ENCODE assay signal across 8 cellular contexts in genomic region chr10:79069325-79070090, GRCh38. TPM values are rescaled to one million over a fixed set of nuclear protein-coding genes. Genes with fewer than 3 reads are reported as not detected.
DNase-seq lines count a peak whose midpoint lies in the region; ATAC-seq and TF ChIP-seq lines count a peak whose summit lies in the region.

No MANE protein-coding gene starts in this region.

- ATAC-seq in DND-41 (ENCODE audit: insufficient read depth, low read depth) (peak; percentile 30), GM21786 (IDR thresholded peaks at IDR 0.05; ENCODE audit: unreplicated experiment) (peak; percentile 3), upper lobe of left lung (ENCODE audit: low FRiP score in 2 of 2) (peak in 1 of 2 donors; percentile 8)
- ATAC-seq in naive thymus-derived CD4-positive, alpha-beta T cell, result peak; percentile 3

- TF ChIP-seq CTCF in DND-41 (IDR thresholded peaks at IDR 0.05; ENCODE audit: borderline replicate concordance, extremely low read depth, low read length, poor library complexity, severe bottlenecking), result no peak
- no peak for TF ChIP-seq CTCF in Loucy (conservative IDR thresholded peaks at IDR 0.05; ENCODE audit: low read length)
- TF ChIP-seq CTCF in upper lobe of left lung (IDR thresholded peaks at IDR 0.05), result peak in 1 of 6 experiments; percentile 17

- CTCF ChIA-PET in naive thymus-derived CD4-positive, alpha-beta T cell (lab: Charles Lee), result interaction anchor here (0.6 kb wide), 1 partner anchor 1118 kb away, joined by 4 read pairs; no protein-coding TSS in a partner anchor

- H4K20me1 ChIP-seq in DND-41 (ENCODE audit: insufficient read depth, low read length), result peaks cover 39% of the 10 kb centered on the region
- H4K20me1 ChIP-seq in Loucy (ENCODE audit: insufficient read depth, low read length, poor library complexity, severe bottlenecking), result peaks cover 50% of the 10 kb centered on the region

- peak overlapping the region; percentile 35 to 74 for H3K4me3 ChIP-seq in DND-41 (ENCODE audit: low read depth in 1 of 2, low read length in 2 of 2)
- H3K4me3 ChIP-seq in Loucy (ENCODE audit: low read length, poor library complexity, severe bottlenecking), result peak overlapping the region; percentile 88
- peak overlapping the region; percentile 75 for H3K4me3 ChIP-seq in esophagus (ENCODE audit: low read depth in 1 of 2, low read length in 2 of 2)
- H3K4me3 ChIP-seq in naive thymus-derived CD4-positive, alpha-beta T cell (ENCODE audit: low read length), result peak overlapping the region; percentile 83
- H3K4me3 ChIP-seq in upper lobe of left lung, result peak overlapping the region; percentile 65 to 92 (median 73)

- peak in 2 of 4 donors; percentile 9 to 29 for TF ChIP-seq POLR2A in upper lobe of left lung (IDR thresholded peaks at IDR 0.05)

- POLR2A ChIA-PET in naive thymus-derived CD4-positive, alpha-beta T cell (lab: Charles Lee), result interaction anchor here (0.5 to 0.9 kb wide), 2 partner anchors 22 to 1122 kb away, joined by 3 read pairs; no protein-coding TSS in a partner anchor

- H3K27me3 ChIP-seq in DND-41 (ENCODE audit: insufficient read depth, low read length, poor library complexity), result no peaks in the 10 kb centered on the region
- H3K27me3 ChIP-seq in Loucy (ENCODE audit: insufficient read depth, low read length, poor library complexity, severe bottlenecking), result no peaks in the 10 kb centered on the region
- no peaks in the 10 kb centered on the region for H3K27me3 ChIP-seq in esophagus (ENCODE audit: control insufficient read depth in 1 of 2, insufficient read depth in 2 of 2, low read length in 2 of 2)
- H3K27me3 ChIP-seq in naive thymus-derived CD4-positive, alpha-beta T cell (ENCODE audit: control insufficient read depth in 2 of 2, insufficient read depth in 2 of 2, low read length in 2 of 2), result no peaks in the 10 kb centered on the region
- no peaks in the 10 kb centered on the region for H3K27me3 ChIP-seq in upper lobe of left lung

- H3K9ac ChIP-seq in DND-41 (ENCODE audit: low read depth, low read length) (peak overlapping the region; percentile 61), Loucy (ENCODE audit: low read depth, low read length, poor library complexity, severe bottlenecking) (peak overlapping the region; percentile 98)

- peak; percentile 66 for DNase-seq in DND-41
- peak; percentile 29 for DNase-seq in activated T-cell treated with anti-CD3 and anti-CD28 coated beads for 4 hours
- peak in 8 of 9 donors; percentile 36 to 59 (median 44) for DNase-seq in naive thymus-derived CD4-positive, alpha-beta T cell
- DNase-seq in upper lobe of left lung, result peak; percentile 73 to 90
- no peak for DNase-seq in COLO829 (ENCODE audit: low spot score)

- H3K4me1 ChIP-seq in DND-41 (ENCODE audit: insufficient read depth, low read length) (peaks cover 41% of the 10 kb centered on the region), Loucy (ENCODE audit: insufficient read depth, low read length, poor library complexity, severe bottlenecking) (peaks cover 47% of the 10 kb centered on the region), esophagus (ENCODE audit: control insufficient read depth in 2 of 2, insufficient read depth in 2 of 2, low read length in 1 of 2) (peaks cover 19 to 22% of the 10 kb centered on the region in 2 donors), upper lobe of left lung (peaks cover 48 to 64% (median 49%) of the 10 kb centered on the region in 4 donors)
- H3K4me1 ChIP-seq in naive thymus-derived CD4-positive, alpha-beta T cell (ENCODE audit: control insufficient read depth in 2 of 2, insufficient read depth in 2 of 2, low read length in 2 of 2), result peaks cover 8 to 17% of the 10 kb centered on the region in 2 donors

- H3K36me3 Mint-ChIP-seq in naive thymus-derived CD4-positive, alpha-beta T cell, result no peaks in the 10 kb centered on the region

- WGBS in esophagus, 2 donors, result 1% methylated on average over 71 to 78 of the region's 78 CpGs
- 0% methylated on average over 21 to 54 of the region's 78 CpGs for WGBS in upper lobe of left lung, 2 donors

- no peaks in the 10 kb centered on the region for H3K9me3 Mint-ChIP-seq in naive thymus-derived CD4-positive, alpha-beta T cell

- no peak for TF ChIP-seq EP300 in upper lobe of left lung (IDR thresholded peaks at IDR 0.05)

- peak overlapping the region; percentile 67 for H3K27ac ChIP-seq in DND-41 (ENCODE audit: low read length)
- H3K27ac ChIP-seq in esophagus (ENCODE audit: low read depth in 2 of 2, low read length in 1 of 2), result peak overlapping the region; percentile 93 to 99
- H3K27ac ChIP-seq in naive thymus-derived CD4-positive, alpha-beta T cell (ENCODE audit: low read depth, low read length), result peak overlapping the region; percentile 62
- H3K27ac ChIP-seq in upper lobe of left lung, result peak overlapping the region; percentile 95 to 98 (median 98)

- H3K27ac Mint-ChIP-seq in naive thymus-derived CD4-positive, alpha-beta T cell, result peak overlapping the region in 7 of 9 donors; percentile 54 to 93 (median 90)

- intact Hi-C loops in naive thymus-derived CD4-positive, alpha-beta T cell (cut with micrococcal nuclease), result loop anchor here (1.0 to 10.0 kb wide), 14 partner anchors 68 to 1398 kb away; partner anchors contain the start of genes ZCCHC24 (in 2 of the 2), PPIF (in 1 of the 2) and RPS24 (in 1 of the 2)

- H3K9me3 ChIP-seq in DND-41 (ENCODE audit: insufficient read depth, low read length, severe bottlenecking) (no peaks in the 10 kb centered on the region), Loucy (ENCODE audit: insufficient read depth, low read depth, low read length) (no peaks in the 10 kb centered on the region), esophagus (ENCODE audit: control insufficient read depth in 2 of 2, insufficient read depth in 1 of 2, low read depth in 1 of 2, low read length in 1 of 2) (no peaks in the 10 kb centered on the region), upper lobe of left lung (no peaks in the 10 kb centered on the region)
- no peaks in the 10 kb centered on the region for H3K9me3 ChIP-seq in naive thymus-derived CD4-positive, alpha-beta T cell (ENCODE audit: control insufficient read depth in 2 of 3, low read length in 3 of 3)

- H3K4me2 ChIP-seq in DND-41 (ENCODE audit: insufficient read depth, low read length) (peak overlapping the region; percentile 81), Loucy (ENCODE audit: low read depth, low read length, poor library complexity, severe bottlenecking) (peak overlapping the region; percentile 70)

- peaks cover 0 to 25% (median 0%) of the 10 kb centered on the region in 5 donors for H3K27me3 Mint-ChIP-seq in naive thymus-derived CD4-positive, alpha-beta T cell

- H3F3A ChIP-seq in Loucy (ENCODE audit: low read depth), result no peaks in the 10 kb centered on the region

- H3K36me3 ChIP-seq in DND-41 (ENCODE audit: insufficient read depth, low read length) (no peaks in the 10 kb centered on the region), Loucy (ENCODE audit: insufficient read depth, low read length) (no peaks in the 10 kb centered on the region), esophagus (ENCODE audit: control insufficient read depth in 2 of 2, insufficient read depth in 2 of 2, low read length in 1 of 2) (no peaks in the 10 kb centered on the region), upper lobe of left lung (no peaks in the 10 kb centered on the region)
- H3K36me3 ChIP-seq in naive thymus-derived CD4-positive, alpha-beta T cell (ENCODE audit: control insufficient read depth in 2 of 3, insufficient read depth in 3 of 3, low read length in 3 of 3), result no peaks in the 10 kb centered on the region

- H2AFZ ChIP-seq in DND-41 (ENCODE audit: low read depth, low read length) (peak overlapping the region; percentile 52), Loucy (ENCODE audit: low read length) (no peak overlapping the region)

- H3K79me2 ChIP-seq in DND-41 (ENCODE audit: insufficient read depth, low read length), result peaks cover 51% of the 10 kb centered on the region
- H3K79me2 ChIP-seq in Loucy (ENCODE audit: insufficient read depth, low read length), result peaks cover 56% of the 10 kb centered on the region

- peak overlapping the region; percentile 92 to 97 (median 93) for H3K4me3 Mint-ChIP-seq in naive thymus-derived CD4-positive, alpha-beta T cell

- peaks cover 14 to 63% (median 45%) of the 10 kb centered on the region in 7 donors for H3K4me1 Mint-ChIP-seq in naive thymus-derived CD4-positive, alpha-beta T cell

- no peaks in the 10 kb centered on the region for H3K9me2 ChIP-seq in Loucy (replicated peaks; ENCODE audit: low read depth, low read length)

RNA-seq across cellular contexts. Expression of gene ZMIZ1, which starts 0.7 kb away (rescaled TPM):
- 10 to 100 TPM; 29.2 to 29.7 TPM for polyA plus RNA-seq in esophagus
- total RNA-seq in naive thymus-derived CD4-positive, alpha-beta T cell, result 10 to 100 TPM; 13.5 to 57.2 (median 24.5) TPM
- polyA plus RNA-seq in naive thymus-derived CD4-positive, alpha-beta T cell, result 1 to 10 TPM; 1.8 to 4.2 TPM
- total RNA-seq in upper lobe of left lung, result 10 to 100 TPM; 51.0 to 99.2 (median 91.8) TPM
